Comparison of ENCODE assay signal across 27 cellular contexts in the genomic region with DNA sequence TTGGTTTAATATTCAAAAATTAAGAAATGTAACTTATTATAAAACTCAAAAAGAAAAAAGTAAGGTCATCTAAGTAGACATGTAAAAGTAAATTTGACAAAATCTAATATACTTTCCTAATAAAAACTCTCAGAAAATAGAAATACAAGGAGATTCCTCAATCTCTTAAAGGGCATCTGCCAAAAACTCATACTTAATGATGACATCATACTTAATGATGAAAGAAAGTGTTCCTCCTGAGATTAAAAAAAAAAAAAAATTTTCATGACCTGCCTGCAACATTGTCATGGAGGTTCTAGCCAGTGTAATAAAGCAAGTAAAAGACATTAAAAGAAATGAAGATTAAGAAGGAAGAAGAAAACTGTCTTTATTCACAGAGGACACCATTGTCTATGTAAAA.
"Had no signal": no experiment of that assay in that cellular context is flagged by ENCODE, and none has a peak within 500 bp of the region (broad histone marks: within the 10 kb centered on the region; RNA-seq: fewer than 3 reads in every experiment).

No MANE protein-coding gene starts in this region.

- FAIRE-seq: urothelium cell line had no signal

- H3K36me3 ChIP-seq: stomach, suprapubic skin, thoracic aorta, thyroid gland, tibial artery, tibial nerve, transverse colon, upper lobe of left lung, upper lobe of right lung, uterus, vagina had no signal

- ATAC-seq: stimulated activated effector memory CD8-positive, alpha-beta T cell treated with anti-CD3 and anti-CD28 coated beads, Interleukin-12 subunit alpha, Interleukin-12 subunit beta, amount 100 ng/mL, for 72 hours; stimulated activated memory B cell treated with anti-CD40 and anti-IgM and Interleukin-4, amounts not matched to agents 10 μg/mL and 1 μg/mL and 100 μg/mL, for 72 hours; stimulated activated naive B cell treated with anti-CD40 and anti-IgM and Interleukin-4, amounts not matched to agents 10 μg/mL and 1 μg/mL and 100 μg/mL, for 72 hours; stimulated activated naive CD8-positive, alpha-beta T cell treated with anti-CD3 and anti-CD28 coated beads, Interleukin-15, amount 100 ng/mL, for 72 hours; stimulated activated naive CD8-positive, alpha-beta T cell treated with anti-CD3 and anti-CD28 coated beads, Interleukin-15, Interleukin-2, amounts not matched to agents 100 U/mL and 50 U/mL, for 24 hours; upper lobe of right lung had no signal

- H3K4me3 ChIP-seq: stomach, suprapubic skin, testis, thoracic aorta, thyroid gland, tibial artery, tibial nerve, transverse colon, upper lobe of left lung, upper lobe of right lung, uterus, vagina had no signal

- DNase-seq: stimulated activated CD4-positive, alpha-beta T cell treated with anti-CD3 and anti-CD28 coated beads, Interleukin-2, amount 100 ng/mL, for 48 hours; stimulated activated CD4-positive, alpha-beta T cell treated with anti-CD3 and anti-CD28 coated beads, Interleukin-4, amount 100 ng/mL, for 1 hour; stimulated activated CD4-positive, alpha-beta T cell treated with anti-CD3 and anti-CD28 coated beads, Interleukin-4, amount 100 ng/mL, for 24 hours; stimulated activated CD4-positive, alpha-beta T cell treated with anti-CD3 and anti-CD28 coated beads, Interleukin-4, amount 100 ng/mL, for 4 hours; stimulated activated CD8-positive, alpha-beta memory T cell treated with anti-CD3 and anti-CD28 coated beads, Interleukin-4, amount 100 ng/mL, for 48 hours; stimulated activated naive B cell treated with anti-CD40 and anti-IgM and Interleukin-4, amounts not matched to agents 10 μg/mL and 1 μg/mL and 100 μg/mL, for 72 hours; stimulated activated naive CD4-positive, alpha-beta T cell; stimulated activated naive CD4-positive, alpha-beta T cell treated with Interleukin-2 at 50 U/mL for 16 hours; stimulated activated naive CD8-positive, alpha-beta T cell treated with anti-CD3 and anti-CD28 coated beads, Interleukin-15, amount 100 ng/mL, for 72 hours; stimulated activated naive CD8-positive, alpha-beta T cell treated with anti-CD3 and anti-CD28 coated beads, Interleukin-15, Interleukin-2, amounts not matched to agents 100 U/mL and 50 U/mL, for 24 hours; stomach; substantia nigra; testis; thyroid gland; tibial artery; transverse colon; trophoblast cell; upper lobe of left lung; upper lobe of right lung; uterus had no signal

- H3K27ac ChIP-seq: stomach, suprapubic skin, testis, thoracic aorta, thyroid gland, tibial artery, tibial nerve, transverse colon, upper lobe of left lung, upper lobe of right lung, uterus, vagina had no signal

- H3K4me1 ChIP-seq: stomach, suprapubic skin, testis, thyroid gland, tibial artery, tibial nerve, transverse colon, upper lobe of left lung, upper lobe of right lung, uterus, vagina had no signal

- H3K9me3 ChIP-seq: testis, thoracic aorta, thyroid gland, transverse colon, upper lobe of right lung, uterus, vagina had no signal

- H3K27me3 ChIP-seq: stomach, suprapubic skin, testis, thyroid gland, tibial artery, tibial nerve, transverse colon, upper lobe of left lung, upper lobe of right lung, uterus, vagina had no signal
